17 cellular contexts compared by ENCODE assay signal in the genomic region with DNA sequence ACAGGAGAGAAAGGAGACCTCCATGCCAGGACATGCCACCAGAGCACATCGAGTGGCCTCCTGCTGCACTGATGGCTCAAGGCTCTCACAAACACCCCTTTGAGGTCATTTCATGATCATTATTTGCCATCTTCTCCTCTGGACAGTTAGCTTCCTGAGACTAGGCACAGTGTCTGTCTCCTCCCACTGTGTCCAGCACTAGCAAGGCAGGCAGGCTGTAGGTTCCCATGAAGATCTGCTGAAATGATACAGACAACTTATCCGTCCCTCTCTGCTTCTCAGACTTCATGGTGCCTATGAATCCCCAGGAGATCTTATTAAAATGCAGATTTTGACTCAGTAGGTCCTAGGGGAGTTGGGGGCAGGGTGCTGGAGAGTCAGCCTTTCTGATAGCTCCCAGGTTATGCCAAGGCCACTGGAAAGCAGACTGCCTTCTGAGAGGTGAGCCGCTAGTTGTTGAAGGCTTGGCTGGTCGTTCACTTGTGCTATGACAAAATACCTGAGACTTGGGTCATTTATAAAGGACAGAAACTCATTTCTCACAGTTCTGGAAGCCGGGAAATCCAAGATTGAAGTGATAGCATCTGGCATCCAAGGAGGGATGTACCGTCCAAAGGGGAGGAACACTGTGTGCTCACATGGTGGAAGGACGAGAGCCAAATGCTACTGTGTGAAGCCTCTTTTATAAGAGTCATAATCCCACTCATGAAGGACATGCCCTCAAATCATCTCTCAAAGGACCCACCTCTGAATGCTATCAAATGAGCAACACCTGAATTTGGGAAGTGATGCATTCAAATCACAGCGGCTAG.
"Had no signal": no experiment of that assay in that cellular context is flagged by ENCODE, and none has a peak within 500 bp of the region (broad histone marks: within the 10 kb centered on the region; RNA-seq: fewer than 3 reads in every experiment).

No MANE protein-coding gene starts in this region.

- H3K36me3 ChIP-seq: adrenal gland, transverse colon had no signal

- H3K27ac ChIP-seq: adrenal gland, foreskin keratinocyte, skin epidermis, transverse colon had no signal

- H3K9me3 ChIP-seq: adrenal gland, transverse colon had no signal

- H3K27me3 ChIP-seq: adrenal gland, foreskin keratinocyte had no signal

- DNase-seq: activated B cell treated with CpG ODN at 0.5 μM for 24 hours; activated CD4-positive, alpha-beta T cell treated with anti-CD3 and anti-CD28 coated beads for 48 hours; activated CD8-positive, alpha-beta T cell treated with anti-CD3 and anti-CD28 coated beads for 36 hours; activated effector memory CD4-positive, alpha-beta T cell treated with Interleukin-2 at 50 U/mL for 16 hours; activated naive CD4-positive, alpha-beta T cell treated with anti-CD3 and anti-CD28 coated beads, Interleukin-2, amount 50 U/mL, for 16 hours; activated T-cell treated with anti-CD3 and anti-CD28 coated beads, Interleukin-2, amount 50 U/mL, for 4 hours; cortex of kidney; effector CD4-positive, alpha-beta T cell; mesenchymal stem cell; stimulated activated CD4-positive, alpha-beta T cell treated with anti-CD3 and anti-CD28 coated beads, Interleukin-15, amount 100 ng/mL, for 24 hours; stimulated activated CD4-positive, alpha-beta T cell treated with anti-CD3 and anti-CD28 coated beads, Interleukin-4, amount 100 ng/mL, for 1 hour; stimulated activated naive CD4-positive, alpha-beta T cell; T-helper 2 cell; transverse colon had no signal

- H3K4me3 ChIP-seq: adrenal gland, skin epidermis, transverse colon had no signal

- ATAC-seq: activated CD8-positive, alpha-beta T cell treated with anti-CD3 and anti-CD28 coated beads for 36 hours; activated T-cell treated with anti-CD3 and anti-CD28 coated beads, Interleukin-2, amount 50 U/mL, for 4 hours had no signal
